ENCODE assay signal across 1 cellular context in the genomic region with DNA sequence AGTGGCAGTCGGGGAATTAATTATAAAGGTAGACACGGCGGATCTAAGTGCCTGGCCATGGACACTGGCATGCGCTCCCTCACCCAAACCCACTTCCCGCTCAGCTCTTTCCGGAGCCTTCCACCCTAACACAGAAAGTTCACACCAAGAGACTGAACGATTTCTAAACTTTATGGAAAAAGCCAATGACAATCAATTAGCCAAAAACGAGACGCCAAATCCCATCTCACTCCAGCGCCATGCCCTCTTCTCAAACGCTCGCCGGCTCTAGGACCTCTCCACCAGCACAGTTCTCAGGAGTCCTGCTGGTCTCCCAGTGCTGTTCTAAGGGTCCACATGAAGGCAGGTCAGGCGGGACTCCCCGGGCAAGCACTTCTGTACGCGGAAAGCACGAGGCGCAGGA.
TF ChIP-seq lines count a peak whose summit lies in the region.

No MANE protein-coding gene starts in this region.

TF ChIP-seq in HepG2, 621 proteins besides CTCF, POLR2A, EP300 and RAD21 (continued from another document):
- TF ChIP-seq, protein P1, sequence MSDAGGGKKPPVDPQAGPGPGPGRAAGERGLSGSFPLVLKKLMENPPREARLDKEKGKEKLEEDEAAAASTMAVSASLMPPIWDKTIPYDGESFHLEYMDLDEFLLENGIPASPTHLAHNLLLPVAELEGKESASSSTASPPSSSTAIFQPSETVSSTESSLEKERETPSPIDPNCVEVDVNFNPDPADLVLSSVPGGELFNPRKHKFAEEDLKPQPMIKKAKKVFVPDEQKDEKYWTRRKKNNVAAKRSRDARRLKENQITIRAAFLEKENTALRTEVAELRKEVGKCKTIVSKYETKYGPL (CRISPR knock-in tag; IDR thresholded peaks at IDR 0.05) = 0 out of 2 replicates have a peak, but pooled peaks have one; percentile 20
- TF ChIP-seq HOXA7 (CRISPR knock-in tag; IDR thresholded peaks at IDR 0.05) = no peak
- TF ChIP-seq ZSCAN12 (CRISPR knock-in tag; IDR thresholded peaks at IDR 0.05) = 0 out of 2 replicates have a peak, but pooled peaks have one; percentile 27
- TF ChIP-seq U2AF2 (IDR thresholded peaks at IDR 0.05; ENCODE audit: low read depth, low read length) = no peak
- no peak for TF ChIP-seq NONO (IDR thresholded peaks at IDR 0.05)
- TF ChIP-seq NONO (CRISPR knock-in tag; conservative IDR thresholded peaks at IDR 0.05) = no peak
- TF ChIP-seq STAG1 (CRISPR knock-in tag; IDR thresholded peaks at IDR 0.05) = 0 out of 2 replicates have a peak, but pooled peaks have one; percentile 4
- TF ChIP-seq PAWR (CRISPR knock-in tag; IDR thresholded peaks at IDR 0.05; ENCODE audit: borderline replicate concordance) = no peak
- no peak for TF ChIP-seq CC2D1A (CRISPR knock-in tag; IDR thresholded peaks at IDR 0.05)
- no peak for TF ChIP-seq KAT8 (CRISPR knock-in tag; IDR thresholded peaks at IDR 0.05)
- TF ChIP-seq SIX4 (CRISPR knock-in tag; IDR thresholded peaks at IDR 0.05) = no peak
- TF ChIP-seq FOXA1 (IDR thresholded peaks at IDR 0.05) = no peak
- TF ChIP-seq FOXA1 (CRISPR knock-in tag; IDR thresholded peaks at IDR 0.05) = no peak
- no peak for TF ChIP-seq POLR2AphosphoS2 (IDR thresholded peaks at IDR 0.05; ENCODE audit: low read depth, low read length)
- TF ChIP-seq ZNF143 (CRISPR knock-in tag; IDR thresholded peaks at IDR 0.05) = no peak
- TF ChIP-seq, protein P2, sequence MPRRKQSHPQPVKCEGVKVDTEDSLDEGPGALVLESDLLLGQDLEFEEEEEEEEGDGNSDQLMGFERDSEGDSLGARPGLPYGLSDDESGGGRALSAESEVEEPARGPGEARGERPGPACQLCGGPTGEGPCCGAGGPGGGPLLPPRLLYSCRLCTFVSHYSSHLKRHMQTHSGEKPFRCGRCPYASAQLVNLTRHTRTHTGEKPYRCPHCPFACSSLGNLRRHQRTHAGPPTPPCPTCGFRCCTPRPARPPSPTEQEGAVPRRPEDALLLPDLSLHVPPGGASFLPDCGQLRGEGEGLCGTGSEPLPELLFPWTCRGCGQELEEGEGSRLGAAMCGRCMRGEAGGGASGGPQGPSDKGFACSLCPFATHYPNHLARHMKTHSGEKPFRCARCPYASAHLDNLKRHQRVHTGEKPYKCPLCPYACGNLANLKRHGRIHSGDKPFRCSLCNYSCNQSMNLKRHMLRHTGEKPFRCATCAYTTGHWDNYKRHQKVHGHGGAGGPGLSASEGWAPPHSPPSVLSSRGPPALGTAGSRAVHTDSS (CRISPR knock-in tag; conservative IDR thresholded peaks at IDR 0.05) = no peak
- TF ChIP-seq ATF7-NPFF (CRISPR knock-in tag; IDR thresholded peaks at IDR 0.05; ENCODE audit: low read depth) = no peak
- no peak for TF ChIP-seq JUNB (CRISPR knock-in tag; IDR thresholded peaks at IDR 0.05; ENCODE audit: borderline replicate concordance)
- TF ChIP-seq ATRX (CRISPR knock-in tag; IDR thresholded peaks at IDR 0.05; ENCODE audit: borderline replicate concordance) = no peak
- TF ChIP-seq, protein P3, sequence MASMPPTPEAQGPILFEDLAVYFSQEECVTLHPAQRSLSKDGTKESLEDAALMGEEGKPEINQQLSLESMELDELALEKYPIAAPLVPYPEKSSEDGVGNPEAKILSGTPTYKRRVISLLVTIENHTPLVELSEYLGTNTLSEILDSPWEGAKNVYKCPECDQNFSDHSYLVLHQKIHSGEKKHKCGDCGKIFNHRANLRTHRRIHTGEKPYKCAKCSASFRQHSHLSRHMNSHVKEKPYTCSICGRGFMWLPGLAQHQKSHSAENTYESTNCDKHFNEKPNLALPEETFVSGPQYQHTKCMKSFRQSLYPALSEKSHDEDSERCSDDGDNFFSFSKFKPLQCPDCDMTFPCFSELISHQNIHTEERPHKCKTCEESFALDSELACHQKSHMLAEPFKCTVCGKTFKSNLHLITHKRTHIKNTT (CRISPR knock-in tag; IDR thresholded peaks at IDR 0.05) = no peak
- TF ChIP-seq ZNF30 (CRISPR knock-in tag; IDR thresholded peaks at IDR 0.05) = no peak
- TF ChIP-seq HNF4G (IDR thresholded peaks at IDR 0.05; ENCODE audit: borderline replicate concordance, low read depth, low read length) = no peak
- TF ChIP-seq HNF4G (CRISPR knock-in tag; IDR thresholded peaks at IDR 0.05; ENCODE audit: borderline replicate concordance, low read depth) = no peak
- TF ChIP-seq, protein P4, sequence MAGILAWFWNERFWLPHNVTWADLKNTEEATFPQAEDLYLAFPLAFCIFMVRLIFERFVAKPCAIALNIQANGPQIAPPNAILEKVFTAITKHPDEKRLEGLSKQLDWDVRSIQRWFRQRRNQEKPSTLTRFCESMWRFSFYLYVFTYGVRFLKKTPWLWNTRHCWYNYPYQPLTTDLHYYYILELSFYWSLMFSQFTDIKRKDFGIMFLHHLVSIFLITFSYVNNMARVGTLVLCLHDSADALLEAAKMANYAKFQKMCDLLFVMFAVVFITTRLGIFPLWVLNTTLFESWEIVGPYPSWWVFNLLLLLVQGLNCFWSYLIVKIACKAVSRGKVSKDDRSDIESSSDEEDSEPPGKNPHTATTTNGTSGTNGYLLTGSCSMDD (CRISPR knock-in tag; IDR thresholded peaks at IDR 0.05) = no peak
- no peak for TF ChIP-seq ZSCAN30 (CRISPR knock-in tag; IDR thresholded peaks at IDR 0.05)
- TF ChIP-seq EHMT2 (IDR thresholded peaks at IDR 0.05; ENCODE audit: borderline replicate concordance, low read depth, low read length) = no peak
- no peak for TF ChIP-seq RARA (CRISPR knock-in tag; IDR thresholded peaks at IDR 0.05)
- no peak for TF ChIP-seq RNF2 (conservative IDR thresholded peaks at IDR 0.05; ENCODE audit: low read depth)
- no peak for TF ChIP-seq PHF21A (CRISPR knock-in tag; IDR thresholded peaks at IDR 0.05)
- no peak for TF ChIP-seq TEAD2 (CRISPR knock-in tag; IDR thresholded peaks at IDR 0.05)
- TF ChIP-seq, protein P5, sequence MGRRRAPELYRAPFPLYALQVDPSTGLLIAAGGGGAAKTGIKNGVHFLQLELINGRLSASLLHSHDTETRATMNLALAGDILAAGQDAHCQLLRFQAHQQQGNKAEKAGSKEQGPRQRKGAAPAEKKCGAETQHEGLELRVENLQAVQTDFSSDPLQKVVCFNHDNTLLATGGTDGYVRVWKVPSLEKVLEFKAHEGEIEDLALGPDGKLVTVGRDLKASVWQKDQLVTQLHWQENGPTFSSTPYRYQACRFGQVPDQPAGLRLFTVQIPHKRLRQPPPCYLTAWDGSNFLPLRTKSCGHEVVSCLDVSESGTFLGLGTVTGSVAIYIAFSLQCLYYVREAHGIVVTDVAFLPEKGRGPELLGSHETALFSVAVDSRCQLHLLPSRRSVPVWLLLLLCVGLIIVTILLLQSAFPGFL (CRISPR knock-in tag; IDR thresholded peaks at IDR 0.05) = peak; percentile 38; the same call in 1 of the 2 replicates
- peak; percentile 17 for TF ChIP-seq AGO1 (IDR thresholded peaks at IDR 0.05; ENCODE audit: low read depth, low read length, poor library complexity, severe bottlenecking)
- TF ChIP-seq, protein P6, sequence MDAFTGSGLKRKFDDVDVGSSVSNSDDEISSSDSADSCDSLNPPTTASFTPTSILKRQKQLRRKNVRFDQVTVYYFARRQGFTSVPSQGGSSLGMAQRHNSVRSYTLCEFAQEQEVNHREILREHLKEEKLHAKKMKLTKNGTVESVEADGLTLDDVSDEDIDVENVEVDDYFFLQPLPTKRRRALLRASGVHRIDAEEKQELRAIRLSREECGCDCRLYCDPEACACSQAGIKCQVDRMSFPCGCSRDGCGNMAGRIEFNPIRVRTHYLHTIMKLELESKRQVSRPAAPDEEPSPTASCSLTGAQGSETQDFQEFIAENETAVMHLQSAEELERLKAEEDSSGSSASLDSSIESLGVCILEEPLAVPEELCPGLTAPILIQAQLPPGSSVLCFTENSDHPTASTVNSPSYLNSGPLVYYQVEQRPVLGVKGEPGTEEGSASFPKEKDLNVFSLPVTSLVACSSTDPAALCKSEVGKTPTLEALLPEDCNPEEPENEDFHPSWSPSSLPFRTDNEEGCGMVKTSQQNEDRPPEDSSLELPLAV (CRISPR knock-in tag; conservative IDR thresholded peaks at IDR 0.05; ENCODE audit: low read depth) = no peak
- TF ChIP-seq TBP (CRISPR knock-in tag; IDR thresholded peaks at IDR 0.05) = no peak
- TF ChIP-seq, protein P7, sequence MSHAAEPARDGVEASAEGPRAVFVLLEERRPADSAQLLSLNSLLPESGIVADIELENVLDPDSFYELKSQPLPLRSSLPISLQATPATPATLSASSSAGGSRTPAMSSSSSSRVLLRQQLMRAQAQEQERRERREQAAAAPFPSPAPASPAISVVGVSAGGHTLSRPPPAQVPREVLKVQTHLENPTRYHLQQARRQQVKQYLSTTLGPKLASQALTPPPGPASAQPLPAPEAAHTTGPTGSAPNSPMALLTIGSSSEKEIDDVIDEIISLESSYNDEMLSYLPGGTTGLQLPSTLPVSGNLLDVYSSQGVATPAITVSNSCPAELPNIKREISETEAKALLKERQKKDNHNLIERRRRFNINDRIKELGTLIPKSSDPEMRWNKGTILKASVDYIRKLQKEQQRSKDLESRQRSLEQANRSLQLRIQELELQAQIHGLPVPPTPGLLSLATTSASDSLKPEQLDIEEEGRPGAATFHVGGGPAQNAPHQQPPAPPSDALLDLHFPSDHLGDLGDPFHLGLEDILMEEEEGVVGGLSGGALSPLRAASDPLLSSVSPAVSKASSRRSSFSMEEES (CRISPR knock-in tag; IDR thresholded peaks at IDR 0.05) = no peak
- no peak for TF ChIP-seq GATAD1 (CRISPR knock-in tag; IDR thresholded peaks at IDR 0.05)
- no peak for TF ChIP-seq NRL (CRISPR knock-in tag; IDR thresholded peaks at IDR 0.05; ENCODE audit: borderline replicate concordance)
- no peak for TF ChIP-seq NFRKB (IDR thresholded peaks at IDR 0.05)
- TF ChIP-seq RBM39 (IDR thresholded peaks at IDR 0.05; ENCODE audit: low read depth, low read length, poor library complexity, severe bottlenecking) = peak; percentile 14
- no peak for TF ChIP-seq ZFY (CRISPR knock-in tag; IDR thresholded peaks at IDR 0.05)
